Comparison of ENCODE assay signal across 1 cellular context in the genomic region with DNA sequence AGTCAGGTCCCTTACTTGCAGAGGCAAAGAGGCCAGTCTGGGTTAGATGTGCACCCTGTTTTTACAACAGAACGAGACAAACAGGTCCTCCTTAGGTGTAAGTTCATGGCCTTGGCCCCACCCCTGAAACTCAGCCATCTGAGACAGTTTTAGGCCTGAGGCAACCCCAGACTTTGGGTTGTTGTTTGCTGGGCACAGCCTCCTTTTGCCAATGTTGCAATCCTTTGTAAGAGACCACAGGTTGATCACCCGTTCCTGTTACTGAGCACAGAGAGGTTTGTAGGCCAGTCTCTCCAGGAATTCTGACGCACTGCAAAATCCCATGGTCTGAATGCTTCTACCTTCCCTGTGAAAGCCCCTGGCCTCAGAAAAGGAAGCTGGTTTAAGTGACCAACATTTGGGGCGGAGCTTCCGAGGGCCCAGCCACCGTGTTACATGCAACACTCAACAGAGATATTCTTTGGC.
TF ChIP-seq lines count a peak whose summit lies in the region.

No MANE protein-coding gene starts in this region.

TF ChIP-seq in HepG2, 621 proteins besides CTCF, POLR2A, EP300 and RAD21 (continued from another document):
- TF ChIP-seq, protein P1, sequence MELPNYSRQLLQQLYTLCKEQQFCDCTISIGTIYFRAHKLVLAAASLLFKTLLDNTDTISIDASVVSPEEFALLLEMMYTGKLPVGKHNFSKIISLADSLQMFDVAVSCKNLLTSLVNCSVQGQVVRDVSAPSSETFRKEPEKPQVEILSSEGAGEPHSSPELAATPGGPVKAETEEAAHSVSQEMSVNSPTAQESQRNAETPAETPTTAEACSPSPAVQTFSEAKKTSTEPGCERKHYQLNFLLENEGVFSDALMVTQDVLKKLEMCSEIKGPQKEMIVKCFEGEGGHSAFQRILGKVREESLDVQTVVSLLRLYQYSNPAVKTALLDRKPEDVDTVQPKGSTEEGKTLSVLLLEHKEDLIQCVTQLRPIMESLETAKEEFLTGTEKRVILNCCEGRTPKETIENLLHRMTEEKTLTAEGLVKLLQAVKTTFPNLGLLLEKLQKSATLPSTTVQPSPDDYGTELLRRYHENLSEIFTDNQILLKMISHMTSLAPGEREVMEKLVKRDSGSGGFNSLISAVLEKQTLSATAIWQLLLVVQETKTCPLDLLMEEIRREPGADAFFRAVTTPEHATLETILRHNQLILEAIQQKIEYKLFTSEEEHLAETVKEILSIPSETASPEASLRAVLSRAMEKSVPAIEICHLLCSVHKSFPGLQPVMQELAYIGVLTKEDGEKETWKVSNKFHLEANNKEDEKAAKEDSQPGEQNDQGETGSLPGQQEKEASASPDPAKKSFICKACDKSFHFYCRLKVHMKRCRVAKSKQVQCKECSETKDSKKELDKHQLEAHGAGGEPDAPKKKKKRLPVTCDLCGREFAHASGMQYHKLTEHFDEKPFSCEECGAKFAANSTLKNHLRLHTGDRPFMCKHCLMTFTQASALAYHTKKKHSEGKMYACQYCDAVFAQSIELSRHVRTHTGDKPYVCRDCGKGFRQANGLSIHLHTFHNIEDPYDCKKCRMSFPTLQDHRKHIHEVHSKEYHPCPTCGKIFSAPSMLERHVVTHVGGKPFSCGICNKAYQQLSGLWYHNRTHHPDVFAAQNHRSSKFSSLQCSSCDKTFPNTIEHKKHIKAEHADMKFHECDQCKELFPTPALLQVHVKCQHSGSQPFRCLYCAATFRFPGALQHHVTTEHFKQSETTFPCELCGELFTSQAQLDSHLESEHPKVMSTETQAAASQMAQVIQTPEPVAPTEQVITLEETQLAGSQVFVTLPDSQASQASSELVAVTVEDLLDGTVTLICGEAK (IDR thresholded peaks at IDR 0.05) = no peak
- TF ChIP-seq, protein P1 (CRISPR knock-in tag; IDR thresholded peaks at IDR 0.05) = no peak
- TF ChIP-seq ZBTB3 (CRISPR knock-in tag; IDR thresholded peaks at IDR 0.05; ENCODE audit: borderline replicate concordance, low read depth) (no peak), NCOA1 (CRISPR knock-in tag; IDR thresholded peaks at IDR 0.05) (no peak), CEBPB (IDR thresholded peaks at IDR 0.05; ENCODE audit: borderline replicate concordance, low read depth, low read length) (peak; percentile 68; the same call in 1 of the 2 replicates), CEBPG (CRISPR knock-in tag; IDR thresholded peaks at IDR 0.05) (peak; percentile 59; the same call in 1 of the 2 replicates), ARID2 (CRISPR knock-in tag; IDR thresholded peaks at IDR 0.05; ENCODE audit: borderline replicate concordance) (no peak)
- TF ChIP-seq, protein P2, sequence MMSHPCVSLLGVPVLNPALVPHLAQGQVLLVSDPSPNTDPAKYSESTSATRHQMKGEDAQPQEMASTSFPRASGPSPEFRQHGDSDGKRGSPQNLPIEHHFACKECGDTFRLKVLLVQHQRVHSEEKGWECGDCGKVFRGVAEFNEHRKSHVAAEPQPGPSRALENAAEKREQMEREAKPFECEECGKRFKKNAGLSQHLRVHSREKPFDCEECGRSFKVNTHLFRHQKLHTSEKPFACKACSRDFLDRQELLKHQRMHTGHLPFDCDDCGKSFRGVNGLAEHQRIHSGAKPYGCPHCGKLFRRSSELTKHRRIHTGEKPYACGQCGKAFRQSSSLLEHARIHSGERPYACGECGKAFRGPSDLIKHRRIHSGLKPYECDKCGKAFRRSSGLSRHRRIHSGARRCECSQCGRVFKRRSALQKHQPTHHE (CRISPR knock-in tag; IDR thresholded peaks at IDR 0.05; ENCODE audit: borderline replicate concordance) = no peak
TF ChIP-seq in HepG2: peak in this region for 10.
